Comparison of ENCODE assay signal across 14 cellular contexts in genomic region chr5:14141764-14142163, GRCh38. TPM values are rescaled to one million over a fixed set of nuclear protein-coding genes. Genes with fewer than 3 reads are reported as not detected.
DNase-seq lines count a peak whose midpoint lies in the region; ATAC-seq, FAIRE-seq and TF ChIP-seq lines count a peak whose summit lies in the region.
"Had no signal": no experiment of that assay in that cellular context is flagged by ENCODE, and none has a peak within 500 bp of the region (broad histone marks: within the 10 kb centered on the region; RNA-seq: fewer than 3 reads in every experiment).

No MANE protein-coding gene starts in this region.

- no peaks in the 10 kb centered on the region for H3K9me3 Mint-ChIP-seq in activated CD8-positive, alpha-beta memory T cell treated with anti-CD3 and anti-CD28 coated beads, Interleukin-2, amount 10 ng/mL, durations not matched to agents 7 days and 5 days (ENCODE audit: low read depth)

- DNase-seq in MM.1S (peak; percentile 32), endothelial cell of umbilical vein (ENCODE audit: low read depth, low spot score) (no peak), sigmoid colon (no peak), DMS153 (lab: John Stamatoyannopoulos, UW) (no peak)
- no peak for DNase-seq in activated CD8-positive, alpha-beta memory T cell treated with anti-CD3 and anti-CD28 coated beads, Interleukin-2, amount 10 ng/mL, durations not matched to agents 7 days and 5 days
- DNase-seq: activated CD4-positive, alpha-beta T cell treated with anti-CD3 and anti-CD28 coated beads for 36 hours; activated effector memory CD4-positive, alpha-beta T cell treated with anti-CD3 and anti-CD28 coated beads, Interleukin-2, amount 50 U/mL, for 16 hours; DMS79; NCI-H1048; NCI-H526 treated with DMSO at 0.1 percent for 48 hours; stimulated activated naive CD4-positive, alpha-beta T cell had no signal

- peaks cover 10% of the 10 kb centered on the region for H3K4me1 ChIP-seq in ES-I3 (ENCODE audit: insufficient read depth, low read length)
- peaks cover 13% of the 10 kb centered on the region for H3K4me1 ChIP-seq in MM.1S (ENCODE audit: low read length)
- peaks cover 22% of the 10 kb centered on the region for H3K4me1 ChIP-seq in endothelial cell of umbilical vein (ENCODE audit: control insufficient read depth, extremely low read depth, insufficient read depth, low read length)
- peaks cover 0 to 29% (median 17%) of the 10 kb centered on the region in 4 donors for H3K4me1 ChIP-seq in sigmoid colon

- H3K9ac ChIP-seq in ES-I3 (ENCODE audit: low read depth, low read length): peak overlapping the region; percentile 90; the same call in 1 of the 2 replicates
- no peak overlapping the region for H3K9ac ChIP-seq in MM.1S (ENCODE audit: low read length)
- no peak overlapping the region for H3K9ac ChIP-seq in endothelial cell of umbilical vein (replicated peaks; ENCODE audit: extremely low read depth, insufficient read depth, low read length)

- H3K27me3 ChIP-seq in MM.1S (replicated peaks; ENCODE audit: insufficient read depth, low read length) (no peaks in the 10 kb centered on the region), endothelial cell of umbilical vein (ENCODE audit: control insufficient read depth in 2 of 2, insufficient read depth in 2 of 2, low read length in 2 of 2) (peaks cover 12 to 18% of the 10 kb centered on the region in 2 experiments), sigmoid colon (no peaks in the 10 kb centered on the region)

- peaks cover 52% of the 10 kb centered on the region for H3K27me3 Mint-ChIP-seq in activated CD8-positive, alpha-beta memory T cell treated with anti-CD3 and anti-CD28 coated beads, Interleukin-2, amount 10 ng/mL, durations not matched to agents 7 days and 5 days

- POLR2A ChIA-PET in endothelial cell of umbilical vein (lab: Charles Lee): no interaction called here

- H3K9me1 ChIP-seq in endothelial cell of umbilical vein (replicated peaks; ENCODE audit: control insufficient read depth, extremely low read depth, insufficient read depth, low read length): no peaks in the 10 kb centered on the region

- WGBS in sigmoid colon, 2 donors: 80 to 87% methylated on average over 3 of the region's 3 CpGs

- BruUV-seq in endothelial cell of umbilical vein (replicated peaks; lab: Mats Ljungman, UMichigan): no TSS peak

- TF ChIP-seq EP300 in sigmoid colon (IDR thresholded peaks at IDR 0.05): no peak

- peaks cover 10% of the 10 kb centered on the region for H3K4me1 Mint-ChIP-seq in activated CD8-positive, alpha-beta memory T cell treated with anti-CD3 and anti-CD28 coated beads, Interleukin-2, amount 10 ng/mL, durations not matched to agents 7 days and 5 days

- H3K36me3 ChIP-seq in ES-I3 (ENCODE audit: insufficient read depth, low read length) (no peaks in the 10 kb centered on the region), MM.1S (replicated peaks; ENCODE audit: insufficient read depth, low read length) (no peaks in the 10 kb centered on the region), endothelial cell of umbilical vein (ENCODE audit: control insufficient read depth in 2 of 2, extremely low read depth in 1 of 2, insufficient read depth in 2 of 2, low read length in 2 of 2) (no peaks in the 10 kb centered on the region), sigmoid colon (no peaks in the 10 kb centered on the region)

- intact Hi-C loops in endothelial cell of umbilical vein (cut with micrococcal nuclease) (no loop called here), sigmoid colon (cut with DNase I) (loop anchor here (2.0 kb wide), 1 partner anchor 33 kb away; no protein-coding TSS in a partner anchor)

- H3K9me2 ChIP-seq in MM.1S (replicated peaks; ENCODE audit: insufficient read depth, low read length): no peaks in the 10 kb centered on the region

- FAIRE-seq in endothelial cell of umbilical vein (lab: Jason Lieb, UNC): no peak
- FAIRE-seq: colon had no signal

- no peaks in the 10 kb centered on the region for H3K36me3 Mint-ChIP-seq in activated CD8-positive, alpha-beta memory T cell treated with anti-CD3 and anti-CD28 coated beads, Interleukin-2, amount 10 ng/mL, durations not matched to agents 7 days and 5 days

- no peak overlapping the region for H3K4me3 Mint-ChIP-seq in activated CD8-positive, alpha-beta memory T cell treated with anti-CD3 and anti-CD28 coated beads, Interleukin-2, amount 10 ng/mL, durations not matched to agents 7 days and 5 days

- TF ChIP-seq POLR2A in endothelial cell of umbilical vein (IDR thresholded peaks at IDR 0.05; ENCODE audit: low read depth, low read length) (no peak), sigmoid colon (IDR thresholded peaks at IDR 0.05) (no peak)

- H3K4me2 ChIP-seq in MM.1S (ENCODE audit: low read depth, low read length): peak overlapping the region; percentile 87
- H3K4me2 ChIP-seq in endothelial cell of umbilical vein (ENCODE audit: insufficient read depth, low read length): peak overlapping the region; percentile 88

- ATAC-seq in GM21528 (IDR thresholded peaks at IDR 0.05; ENCODE audit: low FRiP score, unreplicated experiment): no peak
- no peak for ATAC-seq in activated CD8-positive, alpha-beta memory T cell treated with anti-CD3 and anti-CD28 coated beads, Interleukin-2, amount 10 ng/mL, durations not matched to agents 7 days and 5 days
- ATAC-seq: activated CD4-positive, alpha-beta T cell treated with anti-CD3 and anti-CD28 coated beads for 36 hours had no signal

- H2AFZ ChIP-seq in MM.1S (ENCODE audit: low read length) (no peak overlapping the region), endothelial cell of umbilical vein (ENCODE audit: low read depth, low read length) (no peak overlapping the region)

- H3K79me2 ChIP-seq in MM.1S (ENCODE audit: low read length): peaks cover 28% of the 10 kb centered on the region
- peaks cover 32% of the 10 kb centered on the region for H3K79me2 ChIP-seq in endothelial cell of umbilical vein (ENCODE audit: control insufficient read depth, insufficient read depth, low read length)

- no peaks in the 10 kb centered on the region for H3K9me3 ChIP-seq in ES-I3 (ENCODE audit: control insufficient read depth, insufficient read depth, low read length)
- no peaks in the 10 kb centered on the region for H3K9me3 ChIP-seq in MM.1S (replicated peaks; ENCODE audit: insufficient read depth, low read length)
- H3K9me3 ChIP-seq in endothelial cell of umbilical vein (replicated peaks; ENCODE audit: control insufficient read depth, insufficient read depth, low read length): no peaks in the 10 kb centered on the region
- H3K9me3 ChIP-seq in sigmoid colon: no peaks in the 10 kb centered on the region

- no peak overlapping the region for H3K27ac Mint-ChIP-seq in activated CD8-positive, alpha-beta memory T cell treated with anti-CD3 and anti-CD28 coated beads, Interleukin-2, amount 10 ng/mL, durations not matched to agents 7 days and 5 days

- TF ChIP-seq CTCF in MM.1S (IDR thresholded peaks at IDR 0.05; ENCODE audit: low read length) (peak; percentile 14; the same call in 1 of the 2 replicates), endothelial cell of umbilical vein (IDR thresholded peaks at IDR 0.05; ENCODE audit: extremely low read depth in 1 of 2, insufficient read depth in 1 of 2, low read depth in 1 of 2, low read length in 2 of 2) (no peak), sigmoid colon (IDR thresholded peaks at IDR 0.05) (no peak)

- H3F3A ChIP-seq in MM.1S (ENCODE audit: insufficient read depth, low read length): peaks cover 17% of the 10 kb centered on the region; the same call in 1 of the 2 replicates

- dilution Hi-C loops in endothelial cell of umbilical vein (cut with MboI; ENCODE audit: extremely low pct_ligation_motif_present, low sequenced_read_pairs): loop anchor here (25.0 kb wide), 1 partner anchor 121 kb away; no protein-coding TSS in a partner anchor

- H3K4me3 ChIP-seq in MM.1S (ENCODE audit: low read length) (peak overlapping the region; percentile 90; the same call in 1 of the 2 replicates), endothelial cell of umbilical vein (replicated peaks in 1 of 3; ENCODE audit: insufficient read depth in 1 of 3, low read depth in 1 of 3, low read length in 3 of 3) (no peak overlapping the region), sigmoid colon (peak overlapping the region in 1 of 4 donors; percentile 93)

- H4K20me1 ChIP-seq in MM.1S (ENCODE audit: insufficient read depth, low read length): peaks cover 6% of the 10 kb centered on the region; the same call in 1 of the 2 replicates
- no peaks in the 10 kb centered on the region for H4K20me1 ChIP-seq in endothelial cell of umbilical vein (replicated peaks; ENCODE audit: control insufficient read depth, extremely low read depth, insufficient read depth, low read length)

- CTCF ChIA-PET in endothelial cell of umbilical vein (lab: Charles Lee): interaction anchor here (1.3 to 3.0 kb wide), 4 partner anchors 44 to 154 kb away, joined by 4 to 38 read pairs (median 6); no protein-coding TSS in a partner anchor
- CTCF ChIA-PET in activated CD8-positive, alpha-beta memory T cell treated with anti-CD3 and anti-CD28 coated beads, Interleukin-2, amount 10 ng/mL, durations not matched to agents 7 days and 5 days (lab: Charles Lee): no interaction called here

- H3K27ac ChIP-seq in MM.1S (ENCODE audit: low read length) (no peak overlapping the region), endothelial cell of umbilical vein (ENCODE audit: insufficient read depth, low read depth, low read length) (no peak overlapping the region), sigmoid colon (peak overlapping the region; percentile 91 to 99 (median 95))

TF ChIP-seq in endothelial cell of umbilical vein, 7 proteins besides CTCF, POLR2A, EP300 and RAD21:
- no peak for TF ChIP-seq POLR2AphosphoS5 (IDR thresholded peaks at IDR 0.05; ENCODE audit: insufficient read depth, low read depth, low read length)
- TF ChIP-seq MAX (IDR thresholded peaks at IDR 0.05; ENCODE audit: insufficient read depth, insufficient read length): no peak
- TF ChIP-seq EZH2 (IDR thresholded peaks at IDR 0.05; ENCODE audit: borderline replicate concordance, low read depth, low read length, severe bottlenecking): no peak

RNA-seq across cellular contexts. Expression of gene TRIO, which starts 1.4 kb away (rescaled TPM):
- 242 and 248 TPM in 2 replicates for total RNA-seq in endothelial cell of umbilical vein
- 78.8 and 82.9 TPM in 2 replicates for polyA plus RNA-seq in endothelial cell of umbilical vein
- polyA plus RNA-seq in endothelial cell of umbilical vein (2011; cell fraction: cytosol; rRNA removed): 78.5 and 80.6 TPM in 2 replicates
- 578 and 654 TPM in 2 replicates for polyA plus RNA-seq in endothelial cell of umbilical vein (2011; cell fraction: nucleus; rRNA removed)
- 97.7 and 123 TPM in 2 replicates for polyA plus RNA-seq in endothelial cell of umbilical vein (2012)
- polyA minus RNA-seq in endothelial cell of umbilical vein: 717 and 753 TPM in 2 replicates
- polyA minus RNA-seq in endothelial cell of umbilical vein (2011; cell fraction: cytosol; rRNA and poly(A)+ RNA removed): 58.8 TPM
- polyA minus RNA-seq in endothelial cell of umbilical vein (2011; cell fraction: nucleus; rRNA and poly(A)+ RNA removed): 902 and 1,116 TPM in 2 replicates
- total RNA-seq in sigmoid colon: 100 to 1,000 TPM; 119 to 300 (median 181) TPM
- 10 to 100 TPM; 34.8 to 56.4 (median 53.2) TPM for polyA plus RNA-seq in sigmoid colon
- total RNA-seq in activated CD8-positive, alpha-beta memory T cell treated with anti-CD3 and anti-CD28 coated beads, Interleukin-2, amount 10 ng/mL, durations not matched to agents 7 days and 5 days: 10 to 100 TPM in 1 of 2 experiments, 1 to 10 TPM in 1; 5.7 to 15.7 TPM

Comparison
In these comparisons a context has a peak if more than half of its experiments do, and no peak if none do; other contexts are left out.
1. H3K27ac ChIP-seq: peak in sigmoid colon (4 of 4); none in MM.1S (single experiment) and endothelial cell of umbilical vein (single experiment).
2. RNA of gene TRIO, which starts 1.4 kb away (total RNA-seq): 242 to 248 TPM in endothelial cell of umbilical vein and 119 to 300 TPM in sigmoid colon; 5.7 to 15.7 TPM in activated CD8-positive, alpha-beta memory T cell treated with anti-CD3 and anti-CD28 coated beads, Interleukin-2, amount 10 ng/mL, durations not matched to agents 7 days and 5 days; every median in the first group is over 4 times any median in the second.